In genomic region chr19:3366761-3367571, GRCh38 we compare ENCODE assay signal across 8 cellular contexts. TPM values are rescaled to one million over a fixed set of nuclear protein-coding genes. Genes with fewer than 3 reads are reported as not detected.
DNase-seq lines count a peak whose midpoint lies in the region; ATAC-seq and TF ChIP-seq lines count a peak whose summit lies in the region.

No MANE protein-coding gene starts in this region.

- no peak overlapping the region for H2AFZ ChIP-seq in OCI-LY3 (ENCODE audit: low read depth, low read length)

- H3K36me3 ChIP-seq in OCI-LY3 (replicated peaks; ENCODE audit: low read depth, low read length) (no peaks in the 10 kb centered on the region), lung (ENCODE audit: control insufficient read depth in 2 of 2, insufficient read depth in 2 of 2, low read length in 2 of 2) (no peaks in the 10 kb centered on the region), tibial nerve (no peaks in the 10 kb centered on the region)

- TF ChIP-seq POLR2A in tibial nerve (IDR thresholded peaks at IDR 0.05), result no peak

- peaks cover 21% of the 10 kb centered on the region for H4K20me1 ChIP-seq in OCI-LY3 (ENCODE audit: insufficient read depth, low read length)

- H3K9me3 ChIP-seq in OCI-LY3 (ENCODE audit: insufficient read depth, low read length) (no peaks in the 10 kb centered on the region), lung (ENCODE audit: control insufficient read depth in 2 of 2, insufficient read depth in 1 of 2, low read length in 1 of 2) (no peaks in the 10 kb centered on the region), tibial nerve (no peaks in the 10 kb centered on the region)

- peaks cover 50% of the 10 kb centered on the region for H3K4me1 ChIP-seq in OCI-LY3 (ENCODE audit: low read length)
- peaks cover 0 to 14% of the 10 kb centered on the region in 2 donors for H3K4me1 ChIP-seq in lung (ENCODE audit: control insufficient read depth in 2 of 2, insufficient read depth in 2 of 2, low read length in 2 of 2)
- H3K4me1 ChIP-seq in tibial nerve, result peaks cover 0 to 82% (median 34%) of the 10 kb centered on the region in 4 donors

- peaks cover 84% of the 10 kb centered on the region for H3K79me2 ChIP-seq in OCI-LY3 (ENCODE audit: low read length)

- peak; percentile 47 for DNase-seq in activated CD4-positive, alpha-beta T cell treated with anti-CD3 and anti-CD28 coated beads for 48 hours
- no peak for DNase-seq in activated CD4-positive, alpha-beta T cell treated with anti-CD3 and anti-CD28 coated beads, Interleukin-2, amount 50 U/mL, for 1 hour
- DNase-seq in choroid plexus epithelial cell (ENCODE audit: low read depth) (peak; percentile 51), lung (ENCODE audit: low spot score) (no peak), tibial nerve (ENCODE audit: low spot score in 2 of 2) (no peak)
- DNase-seq in stimulated activated CD4-positive, alpha-beta T cell treated with anti-CD3 and anti-CD28 coated beads, Interleukin-4, amount 100 ng/mL, for 4 hours, result no peak
- no peak for DNase-seq in central memory CD4-positive, alpha-beta T cell

- H3K4me3 ChIP-seq in OCI-LY3 (ENCODE audit: low read length), result peak overlapping the region; percentile 90
- peak overlapping the region; percentile 74 for H3K4me3 ChIP-seq in choroid plexus epithelial cell (ENCODE audit: low read depth, low read length)
- H3K4me3 ChIP-seq in lung, result peak overlapping the region; percentile 64
- peak overlapping the region; percentile 87 to 99 (median 96) for H3K4me3 ChIP-seq in tibial nerve

- H3K27me3 ChIP-seq in OCI-LY3 (ENCODE audit: low read depth, low read length) (no peaks in the 10 kb centered on the region), lung (ENCODE audit: control insufficient read depth, insufficient read depth) (no peaks in the 10 kb centered on the region), tibial nerve (no peaks in the 10 kb centered on the region)

- ATAC-seq in lung (ENCODE audit: insufficient read depth, low FRiP score), result peak; percentile 37

- H3K27ac ChIP-seq in OCI-LY3 (ENCODE audit: low read length) (peak overlapping the region; percentile 83), lung (ENCODE audit: low read depth in 1 of 2, low read length in 1 of 2) (peak overlapping the region; percentile 90 to 95), tibial nerve (peak overlapping the region; percentile 97 to 100 (median 100))

- TF ChIP-seq CTCF in OCI-LY3 (IDR thresholded peaks at IDR 0.05; ENCODE audit: low read depth, low read length) (no peak), choroid plexus epithelial cell (conservative IDR thresholded peaks at IDR 0.05; ENCODE audit: low read depth, low read length) (no peak), lung (IDR thresholded peaks at IDR 0.05; ENCODE audit: control extremely low read depth, extremely low read depth) (no peak), tibial nerve (IDR thresholded peaks at IDR 0.05) (no peak)

- peak in 1 of 2 donors; percentile 42 for TF ChIP-seq EP300 in tibial nerve (IDR thresholded peaks at IDR 0.05)

- peak overlapping the region; percentile 99 for H3K9ac ChIP-seq in OCI-LY3 (ENCODE audit: low read length)

- 1% methylated on average over 30 to 61 of the region's 61 CpGs for WGBS in lung, 2 donors
- 0 to 2% methylated on average over 17 to 28 of the region's 61 CpGs for WGBS in tibial nerve, 2 donors

- peak overlapping the region; percentile 98 for H3K4me2 ChIP-seq in OCI-LY3 (ENCODE audit: low read length)

RNA-seq across cellular contexts. Expression of gene NFIC, which starts 0.6 kb away (rescaled TPM):
- total RNA-seq in lung, result 100 to 1,000 TPM in 1 of 2 donors, 10 to 100 TPM in 1; 43.9 to 208 TPM
- polyA plus RNA-seq in lung, result 10 to 100 TPM; 40.4 to 55.6 TPM
- total RNA-seq in tibial nerve, result 100 to 1,000 TPM; 138 to 200 (median 160) TPM

Comparison
In these comparisons a context has a peak if more than half of its experiments do, and no peak if none do; other contexts are left out.
1. DNase-seq: peak in activated CD4-positive, alpha-beta T cell treated with anti-CD3 and anti-CD28 coated beads for 48 hours (single experiment) and choroid plexus epithelial cell (single experiment); none in activated CD4-positive, alpha-beta T cell treated with anti-CD3 and anti-CD28 coated beads, Interleukin-2, amount 50 U/mL, for 1 hour (single experiment), lung (single experiment), tibial nerve (0 of 2), stimulated activated CD4-positive, alpha-beta T cell treated with anti-CD3 and anti-CD28 coated beads, Interleukin-4, amount 100 ng/mL, for 4 hours (0 of 2) and central memory CD4-positive, alpha-beta T cell (single experiment).
2. Peak in every context shown above with its lines, with median percentiles within 50 percentile points of each other: H3K27ac ChIP-seq and H3K4me3 ChIP-seq.